ENCODE assay signal across 18 cellular contexts in genomic region chr7:133912916-133913697, GRCh38.
DNase-seq lines count a peak whose midpoint lies in the region; ATAC-seq and TF ChIP-seq lines count a peak whose summit lies in the region.
"Had no signal": no experiment of that assay in that cellular context is flagged by ENCODE, and none has a peak within 500 bp of the region (broad histone marks: within the 10 kb centered on the region; RNA-seq: fewer than 3 reads in every experiment).

No MANE protein-coding gene starts in this region.

- peaks cover 7% of the 10 kb centered on the region for H3K4me1 ChIP-seq in GM23248 (ENCODE audit: insufficient read depth)
- no peaks in the 10 kb centered on the region for H3K4me1 ChIP-seq in right cardiac atrium (ENCODE audit: control insufficient read depth, insufficient read depth, low read length)
- H3K4me1 ChIP-seq: psoas muscle, transverse colon had no signal

- H3K4me2 ChIP-seq in GM23248 (ENCODE audit: unreplicated experiment) = no peak overlapping the region

- WGBS in GM23248 (ENCODE audit: low coverage in 1 of 2, low lambda C conversion rate in 2 of 2, missing lambda C conversion rate in 2 of 2), 2 experiments = 85 to 86% methylated on average over 2 of the region's 2 CpGs
- WGBS in right cardiac atrium = 93% methylated on average over 2 of the region's 2 CpGs

- H3K9ac ChIP-seq in GM23248 = no peak overlapping the region

- H3K79me2 ChIP-seq in GM23248 (ENCODE audit: insufficient read depth) = no peaks in the 10 kb centered on the region

- no peaks in the 10 kb centered on the region for H3K36me3 ChIP-seq in GM23248 (ENCODE audit: low read depth)

- no peak overlapping the region for H2AFZ ChIP-seq in GM23248

- H4K20me1 ChIP-seq in GM23248 (ENCODE audit: insufficient read depth) = no peaks in the 10 kb centered on the region

- ATAC-seq in SK-N-SH treated with all-trans-retinoic acid at 6 μM for 48 hours = peak; percentile 65; the same call in 2 of the 3 replicates
- no peak for ATAC-seq in GM19035 (IDR thresholded peaks at IDR 0.05; ENCODE audit: unreplicated experiment)
- ATAC-seq in right cardiac atrium = no peak
- ATAC-seq: T-cell had no signal

- H3K27ac ChIP-seq in GM23248 = no peak overlapping the region
- no peak overlapping the region for H3K27ac ChIP-seq in right cardiac atrium (ENCODE audit: low read length)
- H3K27ac ChIP-seq: psoas muscle, transverse colon had no signal

- DNase-seq in AG08396 (ENCODE audit: low spot score) = peak; percentile 11
- DNase-seq in GM23248 = peak; percentile 53
- peak; percentile 46 for DNase-seq in fibroblast of mammary gland (ENCODE audit: low read depth)
- DNase-seq in NCI-H2196 (lab: John Stamatoyannopoulos, UW; ENCODE audit: unreplicated experiment) = no peak
- DNase-seq in right cardiac atrium = no peak
- DNase-seq in amygdala (lab: John Stamatoyannopoulos, UW) = no peak
- DNase-seq: activated naive CD8-positive, alpha-beta T cell treated with anti-CD3 and anti-CD28 coated beads for 36 hours; cortex of kidney; islet precursor cell; NCI-H1105; NCI-H2171 treated with DMSO at 0.1 percent for 48 hours; psoas muscle; stimulated activated CD4-positive, alpha-beta T cell treated with anti-CD3 and anti-CD28 coated beads, Interleukin-1b, Interleukin-23, amount 100 ng/mL, for 48 hours; stimulated activated CD8-positive, alpha-beta memory T cell treated with anti-CD3 and anti-CD28 coated beads, Interleukin-4, amount 100 ng/mL, for 48 hours; T-cell; transverse colon had no signal

- H3K4me3 ChIP-seq in GM23248 (no peak overlapping the region), fibroblast of mammary gland (ENCODE audit: control insufficient read depth, low read depth, low read length) (no peak overlapping the region), right cardiac atrium (ENCODE audit: low read length) (no peak overlapping the region)
- H3K4me3 ChIP-seq: psoas muscle, transverse colon had no signal

- peaks cover 17% of the 10 kb centered on the region; the same call in 1 of the 2 replicates for H3F3A ChIP-seq in GM23248 (ENCODE audit: insufficient read depth)

- in situ Hi-C loops in GM23248 (cut with MboI) = no loop called here

- no peaks in the 10 kb centered on the region for H3K27me3 ChIP-seq in GM23248 (replicated peaks; ENCODE audit: insufficient read depth)
- no peaks in the 10 kb centered on the region for H3K27me3 ChIP-seq in right cardiac atrium (ENCODE audit: control insufficient read depth, insufficient read depth)
- H3K27me3 ChIP-seq: transverse colon had no signal

- intact Hi-C loops in right cardiac atrium (cut with DNase I) = no loop called here

- no peaks in the 10 kb centered on the region; the same call in 1 of the 2 replicates for H3K9me2 ChIP-seq in GM23248 (ENCODE audit: insufficient read depth)

- no peak for TF ChIP-seq CTCF in fibroblast of mammary gland (conservative IDR thresholded peaks at IDR 0.05; ENCODE audit: control insufficient read depth, insufficient read depth, low read depth, low read length)

- H3K9me3 ChIP-seq in GM23248 (ENCODE audit: low read depth) (no peaks in the 10 kb centered on the region), right cardiac atrium (ENCODE audit: control insufficient read depth, low read length) (no peaks in the 10 kb centered on the region)
- H3K9me3 ChIP-seq: psoas muscle, transverse colon had no signal

TF ChIP-seq in SK-N-SH treated with all-trans-retinoic acid at 6 μM for 48 hours, 23 proteins besides CTCF, POLR2A, EP300 and RAD21:
- no peak for TF ChIP-seq ESRRG (CRISPR knock-in tag; IDR thresholded peaks at IDR 0.05)
- TF ChIP-seq ISL1 (CRISPR knock-in tag; IDR thresholded peaks at IDR 0.05) = peak; percentile 33; the same call in 1 of the 2 replicates
- no peak for TF ChIP-seq ZNF70 (CRISPR knock-in tag; IDR thresholded peaks at IDR 0.05)
- TF ChIP-seq ZNF565 (CRISPR knock-in tag; conservative IDR thresholded peaks at IDR 0.05; ENCODE audit: low read depth) = no peak
- TF ChIP-seq ZFP30 (CRISPR knock-in tag; IDR thresholded peaks at IDR 0.05) = no peak
- TF ChIP-seq ZNF8 (CRISPR knock-in tag; IDR thresholded peaks at IDR 0.05) = 0 out of 2 replicates have a peak, but pooled peaks have one; percentile 13
- TF ChIP-seq BACH2 (CRISPR knock-in tag; IDR thresholded peaks at IDR 0.05; ENCODE audit: borderline replicate concordance) = no peak
- no peak for TF ChIP-seq PATZ1 (CRISPR knock-in tag; IDR thresholded peaks at IDR 0.05; ENCODE audit: borderline replicate concordance)

Comparison
In these comparisons a context has a peak if more than half of its experiments do, and no peak if none do; other contexts are left out.
1. DNase-seq: peak in AG08396 (single experiment), GM23248 (single experiment) and fibroblast of mammary gland (single experiment); none in NCI-H2196 (single experiment), right cardiac atrium (0 of 3) and amygdala (0 of 56).